In the genomic region with DNA sequence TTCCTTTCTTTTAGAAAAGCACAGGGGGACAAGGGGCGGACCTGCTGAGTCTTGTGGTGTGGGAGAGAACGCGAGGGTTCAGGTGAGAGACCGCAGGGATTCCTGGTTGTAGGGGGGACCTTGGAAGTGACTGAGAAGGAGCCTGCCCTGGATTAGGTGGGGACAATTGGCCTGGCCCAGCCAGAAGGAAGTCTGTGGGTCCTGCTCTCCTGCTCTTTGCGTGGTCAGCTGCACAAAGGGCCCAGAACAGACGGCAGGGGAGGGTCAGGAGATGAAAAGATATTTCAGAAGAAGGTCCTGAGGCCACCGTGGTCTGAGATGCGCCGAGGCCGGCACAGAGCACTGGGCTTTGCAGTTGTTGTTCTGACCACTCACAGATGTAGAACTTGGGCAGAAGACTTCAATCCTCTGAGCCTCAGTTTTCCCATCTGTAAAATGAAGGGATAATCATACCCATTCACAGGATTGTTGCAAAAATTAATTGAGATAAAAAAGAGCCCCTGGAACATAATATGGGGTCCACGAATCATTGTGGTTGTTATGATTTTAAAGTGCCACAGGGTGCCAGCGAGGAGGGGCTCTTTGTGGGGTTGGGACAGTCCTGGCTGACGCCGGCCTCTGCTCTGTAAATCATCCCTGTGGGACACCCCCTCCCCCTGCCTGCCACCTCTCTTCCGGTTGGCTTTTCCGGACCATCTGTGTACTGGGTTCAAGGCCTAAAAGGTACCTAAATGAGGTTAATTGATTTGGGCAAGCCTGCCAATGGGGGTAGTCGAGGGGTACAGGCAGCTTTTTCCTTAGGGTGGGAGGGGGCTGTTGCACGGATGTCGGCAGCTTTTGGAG, we compare ENCODE assay signal across 8 cellular contexts. TPM values are rescaled to one million over a fixed set of nuclear protein-coding genes. Genes with fewer than 3 reads are reported as not detected.
DNase-seq lines count a peak whose midpoint lies in the region; ATAC-seq, FAIRE-seq and TF ChIP-seq lines count a peak whose summit lies in the region.

No MANE protein-coding gene starts in this region.

- H3K9me3 ChIP-seq in Caco-2 (no peaks in the 10 kb centered on the region), OCI-LY7 (ENCODE audit: low read length) (no peaks in the 10 kb centered on the region), H1 (ENCODE audit: insufficient read depth in 2 of 2, low read depth in 1 of 2, low read length in 1 of 2) (no peaks in the 10 kb centered on the region), ovary (no peaks in the 10 kb centered on the region)

- H3K79me2 ChIP-seq in OCI-LY7 (ENCODE audit: insufficient read depth, low read depth, low read length) (peaks cover 62% of the 10 kb centered on the region), H1 (ENCODE audit: control insufficient read depth in 1 of 2, insufficient read depth in 2 of 2, low read length in 2 of 2) (peaks cover 0 to 17% of the 10 kb centered on the region in 2 experiments; a peak in 3 of 4 replicates)

- no peak overlapping the region for H3K23ac ChIP-seq in H1 (ENCODE audit: insufficient read length)

- POLR2A ChIA-PET in Caco-2 (lab: Charles Lee), result no interaction called here
- POLR2A ChIA-PET in OCI-LY7 (lab: Charles Lee), result interaction anchor here (0.6 to 1.3 kb wide), 3 partner anchors 9 to 183 kb away, joined by 3 to 4 read pairs (median 3); no protein-coding TSS in a partner anchor
- POLR2A ChIA-PET in H1 (lab: Charles Lee; ENCODE audit: partially characterized antibody), result no interaction called here

- H3K27ac Mint-ChIP-seq in Caco-2 (ENCODE audit: unreplicated experiment), result no peak overlapping the region

- H3K23me2 ChIP-seq in H1 (ENCODE audit: low read depth, low read length), result peaks cover 4% of the 10 kb centered on the region

- H3K27me3 Mint-ChIP-seq in Caco-2 (ENCODE audit: insufficient read depth, unreplicated experiment), result no peaks in the 10 kb centered on the region

- H3K9me2 ChIP-seq in OCI-LY7 (ENCODE audit: insufficient read depth, low read length), result no peaks in the 10 kb centered on the region

- 91% methylated on average over 19 of the region's 19 CpGs; no CpG with 5 or more reads in 1 of the 2 experiments for WGBS in H1 (ENCODE audit: extremely low coverage in 1 of 2, insufficient coverage in 1 of 2, insufficient read length in 1 of 2, insufficient replicate concordance in 2 of 2, low coverage in 1 of 2, low lambda C conversion rate in 2 of 2, missing lambda C conversion rate in 1 of 2), 2 experiments
- 59 to 70% (median 63%) methylated on average over 19 of the region's 19 CpGs for WGBS in ovary, 3 donors

- H2AK5ac ChIP-seq in H1 (ENCODE audit: low read depth, low read length), result no peak overlapping the region; the same call in 1 of the 2 replicates

- H3K4me1 Mint-ChIP-seq in Caco-2 (ENCODE audit: low read depth, unreplicated experiment), result peaks cover 24% of the 10 kb centered on the region

- no peak overlapping the region for H3K4ac ChIP-seq in H1 (replicated peaks; ENCODE audit: insufficient read length, low read depth, low read length)

- no peaks in the 10 kb centered on the region for H3K9me3 Mint-ChIP-seq in Caco-2 (ENCODE audit: unreplicated experiment)

- peak overlapping the region; percentile 75 for H3K4me3 Mint-ChIP-seq in Caco-2 (ENCODE audit: unreplicated experiment)

- peaks cover 25% of the 10 kb centered on the region for H3K4me1 ChIP-seq in Caco-2
- peaks cover 87% of the 10 kb centered on the region for H3K4me1 ChIP-seq in OCI-LY7 (ENCODE audit: insufficient read depth, low read length, poor library complexity, severe bottlenecking)
- peaks cover 8 to 37% (median 22%) of the 10 kb centered on the region in 4 experiments for H3K4me1 ChIP-seq in H1 (replicated peaks in 1 of 4; ENCODE audit: control insufficient read depth in 3 of 4, insufficient read depth in 4 of 4, low read length in 3 of 4)
- H3K4me1 ChIP-seq in ovary (ENCODE audit: insufficient read depth), result peaks cover 34% of the 10 kb centered on the region

- no peak overlapping the region for H3K4me3 ChIP-seq in Caco-2 (ENCODE audit: low read depth, low read length)
- H3K4me3 ChIP-seq in OCI-LY7 (ENCODE audit: low read depth, low read length, poor library complexity, severe bottlenecking), result peak overlapping the region; percentile 80
- peak overlapping the region in 1 of 4 experiments; percentile 66; a peak in 1 of 8 replicates for H3K4me3 ChIP-seq in H1 (ENCODE audit: extremely low read depth in 1 of 4, insufficient read depth in 2 of 4, low read depth in 3 of 4, low read length in 4 of 4)
- peak overlapping the region; percentile 77 for H3K4me3 ChIP-seq in ovary

- no peak overlapping the region for H3K56ac ChIP-seq in H1 (replicated peaks; ENCODE audit: insufficient read length, low read depth, low read length)

- H3K79me1 ChIP-seq in H1 (ENCODE audit: low read depth, low read length), result peaks cover 2% of the 10 kb centered on the region

- H2AFZ ChIP-seq in OCI-LY7 (ENCODE audit: low read length) (no peak overlapping the region), H1 (ENCODE audit: low read length) (no peak overlapping the region)

- H3K27me3 ChIP-seq in Caco-2 (replicated peaks; ENCODE audit: control insufficient read depth, insufficient read depth, low read length) (no peaks in the 10 kb centered on the region), H1 (replicated peaks in 1 of 4; ENCODE audit: control insufficient read depth in 3 of 4, extremely low read depth in 1 of 4, insufficient read depth in 3 of 4, low read length in 3 of 4) (peaks cover 0 to 5% (median 0%) of the 10 kb centered on the region in 4 experiments; a peak in 2 of 7 replicates), ovary (no peaks in the 10 kb centered on the region)

- peaks cover 24% of the 10 kb centered on the region for H4K20me1 ChIP-seq in OCI-LY7 (ENCODE audit: insufficient read depth, low read length)
- H4K20me1 ChIP-seq in H1 (replicated peaks in 1 of 2; ENCODE audit: control insufficient read depth in 1 of 2, insufficient read depth in 2 of 2, low read length in 2 of 2), result peaks cover 0 to 4% of the 10 kb centered on the region in 2 experiments

- BruUV-seq in Caco-2 (replicated peaks; lab: Mats Ljungman, UMichigan) (no TSS peak), OCI-LY7 (replicated peaks; lab: Mats Ljungman, UMichigan) (TSS peak; percentile 64)

- TF ChIP-seq CTCF in Caco-2 (IDR thresholded peaks at IDR 0.05; ENCODE audit: insufficient read depth in 1 of 2, low read depth in 1 of 2, low read length in 1 of 2, severe bottlenecking in 1 of 2, unreplicated experiment in 1 of 2) (no peak), OCI-LY7 (conservative IDR thresholded peaks at IDR 0.05; ENCODE audit: low read length) (no peak), H1 (IDR thresholded peaks at IDR 0.05; ENCODE audit: control extremely low read depth in 1 of 3, insufficient read depth in 1 of 3, low read depth in 1 of 3, low read length in 3 of 3) (no peak), ovary (IDR thresholded peaks at IDR 0.05) (no peak)

- H3K4me2 ChIP-seq in OCI-LY7 (ENCODE audit: low read length), result peak overlapping the region; percentile 98
- H3K4me2 ChIP-seq in H1 (ENCODE audit: insufficient read depth in 1 of 2, low read depth in 2 of 2, low read length in 2 of 2), result peak overlapping the region; percentile 80 to 89

- no peak for FAIRE-seq in H1 (lab: Jason Lieb, UNC)

- peak overlapping the region; percentile 88 for H3K27ac ChIP-seq in OCI-LY7 (ENCODE audit: low read depth, low read length, poor library complexity, severe bottlenecking)
- H3K27ac ChIP-seq in H1 (ENCODE audit: low read depth, low read length), result no peak overlapping the region
- H3K27ac ChIP-seq in ovary, result peak overlapping the region in 1 of 2 donors; percentile 87

- H3K14ac ChIP-seq in H1 (ENCODE audit: insufficient read length), result no peak overlapping the region

- no peak for ATAC-seq in GM21447 (IDR thresholded peaks at IDR 0.05; ENCODE audit: unreplicated experiment)

- peaks cover 11% of the 10 kb centered on the region for H3K36me3 Mint-ChIP-seq in Caco-2 (ENCODE audit: insufficient read depth, unreplicated experiment)

- no peak overlapping the region for H4K5ac ChIP-seq in H1 (ENCODE audit: insufficient read length, low read depth, low read length)

- no peak for DNase-seq in Caco-2
- DNase-seq in OCI-LY7 (ENCODE audit: low spot score), result peak; percentile 43
- DNase-seq in H1 (ENCODE audit: low read depth in 1 of 2, low spot score in 2 of 2), result no peak
- DNase-seq in ovary, result no peak
- DNase-seq in glomerular visceral epithelial cell (ENCODE audit: extremely low spot score), result no peak
- no peak for DNase-seq in DMS53 treated with DMSO at 0.1 percent for 48 hours (lab: John Stamatoyannopoulos, UW; ENCODE audit: unreplicated experiment)
- no peak for DNase-seq in stimulated activated CD4-positive, alpha-beta T cell treated with anti-CD3 and anti-CD28 coated beads, Interleukin-4, amount 100 ng/mL, for 24 hours

- H3K9ac ChIP-seq in H1 (replicated peaks in 1 of 4; ENCODE audit: extremely low read depth in 1 of 4, low read depth in 3 of 4, low read length in 3 of 4), result no peak overlapping the region

- CTCF ChIA-PET in Caco-2 (lab: Charles Lee) (no interaction called here), OCI-LY7 (lab: Charles Lee; ENCODE audit: unreplicated experiment) (interaction anchor here (1.6 to 1.7 kb wide), 2 partner anchors 9 to 31 kb away, joined by 4 to 9 read pairs; no protein-coding TSS in a partner anchor), H1 (lab: Charles Lee; ENCODE audit: partially characterized antibody) (interaction anchor here (1.2 to 10.4 kb wide), 5 partner anchors 10 to 55 kb away, joined by 3 to 217 read pairs (median 10); no protein-coding TSS in a partner anchor)

- peak overlapping the region; percentile 53; the same call in 1 of the 2 replicates for H2BK15ac ChIP-seq in H1 (ENCODE audit: low read length)

- H4K91ac ChIP-seq in H1 (replicated peaks; ENCODE audit: insufficient read length, low read length), result no peak overlapping the region

- H2BK120ac ChIP-seq in H1 (replicated peaks; ENCODE audit: low read depth, low read length), result no peak overlapping the region

- TF ChIP-seq POLR2A in H1 (IDR thresholded peaks at IDR 0.05; ENCODE audit: control extremely low read depth in 1 of 2, low read depth in 2 of 2, low read length in 2 of 2) (no peak), ovary (IDR thresholded peaks at IDR 0.05) (no peak)

- H2BK12ac ChIP-seq in H1 (ENCODE audit: low read depth, low read length), result no peak overlapping the region

- peak overlapping the region; percentile 29; the same call in 1 of the 2 replicates for H3K18ac ChIP-seq in H1 (ENCODE audit: extremely low read depth, low read length)

- TF ChIP-seq EP300 in H1 (IDR thresholded peaks at IDR 0.05; ENCODE audit: borderline replicate concordance in 1 of 2, low read depth in 2 of 2, low read length in 2 of 2) (no peak), ovary (IDR thresholded peaks at IDR 0.05) (no peak)

- intact Hi-C loops in Caco-2 (cut with micrococcal nuclease; ENCODE audit: unreplicated experiment) (no loop called here), OCI-LY7 (cut with micrococcal nuclease; ENCODE audit: unreplicated experiment) (loop anchor here (5.0 kb wide), 3 partner anchors 284 to 969 kb away; partner anchors contain the start of genes PDIA6 and TRIB2), ovary (cut with DNase I) (loop anchor here in 3 of 4 donors (5.0 to 10.0 kb wide), 2 partner anchors 51 to 1703 kb away; partner anchors contain the start of gene KLF11 (in 1 of the 3))

- H3K36me3 ChIP-seq in Caco-2 (ENCODE audit: control insufficient read depth, insufficient read depth, low read length) (no peaks in the 10 kb centered on the region), OCI-LY7 (ENCODE audit: insufficient read depth, low read length) (0 out of 2 replicates have a peak, but pooled peaks cover 2% of the 10 kb centered on the region), H1 (ENCODE audit: control insufficient read depth in 2 of 4, insufficient read depth in 4 of 4, low read length in 3 of 4) (no peaks in the 10 kb centered on the region), ovary (no peaks in the 10 kb centered on the region)

- H2BK5ac ChIP-seq in H1 (ENCODE audit: low read depth, low read length), result no peak overlapping the region

- no peak overlapping the region for H4K8ac ChIP-seq in H1 (ENCODE audit: extremely low read depth, insufficient read depth, low read length)

- peak overlapping the region; percentile 13; the same call in 1 of the 2 replicates for H2BK20ac ChIP-seq in H1 (ENCODE audit: low read length)

- TF ChIP-seq RAD21 in H1 (IDR thresholded peaks at IDR 0.05 in 1 of 2, conservative IDR thresholded peaks at IDR 0.05 in 1 of 2; ENCODE audit: low read depth in 2 of 2, low read length in 2 of 2), result no peak

RNA-seq across cellular contexts. Expression of gene LPIN1, which starts 1.8 kb away (rescaled TPM):
- total RNA-seq in Caco-2 (2022) (12.5 and 14.2 TPM in 2 replicates), OCI-LY7 (2022) (65.6 and 70.2 TPM in 2 replicates), ovary (100 to 1,000 TPM in 1 of 7 donors, 10 to 100 TPM in 6; 19.9 to 144 (median 57.1) TPM)
- 46.6 and 56.9 TPM in 2 replicates for total RNA-seq in OCI-LY7 (2014; rRNA removed; shearing (Covaris generic))
- 9.8 and 11.3 TPM in 2 replicates for total RNA-seq in H1 (2021; fragmentation: NEBNext Ultra II Directional; extraction: Animal tissue kit (Norgen Biotek cat#: 25700))
- polyA plus RNA-seq in H1 (2011; rRNA removed) (4.3 and 4.7 TPM in 2 replicates), ovary (10 to 100 TPM; 25.6 to 33.7 TPM)
- 7.7 TPM for polyA plus RNA-seq in H1 (2011; cell fraction: cytosol; rRNA removed)
- polyA plus RNA-seq in H1 (2011; cell fraction: nucleus; rRNA removed), result 12.7 TPM
- 3.9 to 5.4 TPM (median 4.5 TPM) in 4 replicates for polyA plus RNA-seq in H1 (2012, experiment 1 of 2)
- polyA plus RNA-seq in H1 (2012, experiment 2 of 2), result 0.63 TPM
- 8.9 TPM for polyA plus RNA-seq in H1 (2013, experiment 1 of 2)
- polyA plus RNA-seq in H1 (2013, experiment 2 of 2), result 9.3 TPM
- polyA minus RNA-seq in H1 (2011; rRNA and poly(A)+ RNA removed), result 9.1 and 42.2 TPM in 2 replicates
- 4.9 TPM for polyA minus RNA-seq in H1 (2011; cell fraction: cytosol; rRNA and poly(A)+ RNA removed)
- polyA minus RNA-seq in H1 (2011; cell fraction: nucleus; rRNA and poly(A)+ RNA removed), result 12.4 TPM
